Comparison of ENCODE assay signal across 8 cellular contexts in genomic region chr19:10230155-10230903, GRCh38. TPM values are rescaled to one million over a fixed set of nuclear protein-coding genes. Genes with fewer than 3 reads are reported as not detected.
A peak's percentile ranks its signal among the peaks of the same experiment; 100 is the strongest.
DNase-seq lines count a peak whose midpoint lies in the region; ATAC-seq and TF ChIP-seq lines count a peak whose summit lies in the region.

No MANE protein-coding gene starts in this region.

- H3K4me3 ChIP-seq in OCI-LY7 (ENCODE audit: low read depth, low read length, poor library complexity, severe bottlenecking) (peak overlapping the region; percentile 95), heart left ventricle (peak overlapping the region; percentile 68 to 99 (median 90))

- H3K9me2 ChIP-seq in OCI-LY7 (ENCODE audit: insufficient read depth, low read length): no peaks in the 10 kb centered on the region

- peak; percentile 27 for DNase-seq in GM19238 (ENCODE audit: insufficient read length, low spot score)
- DNase-seq in OCI-LY7 (ENCODE audit: low spot score): no peak
- DNase-seq in activated naive CD4-positive, alpha-beta T cell (lab: John Stamatoyannopoulos, UW): peak; percentile 13 to 47 (median 42)
- DNase-seq in heart left ventricle: peak; percentile 50 to 76 (median 64)
- peak; percentile 72 for DNase-seq in retina

- H3K27me3 ChIP-seq in heart left ventricle: peaks cover 0 to 11% (median 0%) of the 10 kb centered on the region in 9 donors

- 0 to 1% (median 1%) methylated on average over 43 to 72 of the region's 72 CpGs for WGBS in heart left ventricle, 4 donors

- H3K4me2 ChIP-seq in OCI-LY7 (ENCODE audit: low read length): peak overlapping the region; percentile 95

- 0 out of 2 replicates have a peak overlapping the region, but pooled peaks have one; percentile 5 for H2AFZ ChIP-seq in OCI-LY7 (ENCODE audit: low read length)

- H3K36me3 ChIP-seq in OCI-LY7 (ENCODE audit: insufficient read depth, low read length): peaks cover 48% of the 10 kb centered on the region
- no peaks in the 10 kb centered on the region for H3K36me3 ChIP-seq in heart left ventricle

- peaks cover 75% of the 10 kb centered on the region for H3K79me2 ChIP-seq in OCI-LY7 (ENCODE audit: insufficient read depth, low read depth, low read length)

- H3K9me3 ChIP-seq in OCI-LY7 (ENCODE audit: low read length): no peaks in the 10 kb centered on the region
- no peaks in the 10 kb centered on the region for H3K9me3 ChIP-seq in heart left ventricle

- TF ChIP-seq POLR2A in heart left ventricle (IDR thresholded peaks at IDR 0.05): no peak

- ATAC-seq in heart left ventricle: peak in 1 of 4 donors; percentile 10
- ATAC-seq in GM21619 (IDR thresholded peaks at IDR 0.05; ENCODE audit: unreplicated experiment): no peak
- no peak for ATAC-seq in HG03457 (IDR thresholded peaks at IDR 0.05; ENCODE audit: unreplicated experiment)
- ATAC-seq in HG02623 (IDR thresholded peaks at IDR 0.05; ENCODE audit: unreplicated experiment): no peak

- POLR2A ChIA-PET in OCI-LY7 (lab: Charles Lee): interaction anchor here (0.6 kb wide), 1 partner anchor 9 kb away, joined by 3 read pairs; no protein-coding TSS in a partner anchor

- CTCF ChIA-PET in OCI-LY7 (lab: Charles Lee; ENCODE audit: unreplicated experiment): no interaction called here

- no TSS peak for BruUV-seq in OCI-LY7 (replicated peaks; lab: Mats Ljungman, UMichigan)

- H4K20me1 ChIP-seq in OCI-LY7 (ENCODE audit: insufficient read depth, low read length): no peaks in the 10 kb centered on the region

- H3K27ac ChIP-seq in OCI-LY7 (ENCODE audit: low read depth, low read length, poor library complexity, severe bottlenecking) (peak overlapping the region; percentile 95), heart left ventricle (peak overlapping the region; percentile 54 to 99 (median 94))

- H3K4me1 ChIP-seq in OCI-LY7 (ENCODE audit: insufficient read depth, low read length, poor library complexity, severe bottlenecking): peaks cover 82% of the 10 kb centered on the region
- H3K4me1 ChIP-seq in heart left ventricle: peaks cover 0 to 55% (median 35%) of the 10 kb centered on the region in 12 donors

- TF ChIP-seq CTCF in OCI-LY7 (conservative IDR thresholded peaks at IDR 0.05; ENCODE audit: low read length) (no peak), heart left ventricle (IDR thresholded peaks at IDR 0.05) (peak in 3 of 12 donors; percentile 9 to 20 (median 13))

- intact Hi-C loops in OCI-LY7 (cut with micrococcal nuclease; ENCODE audit: unreplicated experiment): loop anchor here (10.0 kb wide), 2 partner anchors 126 to 744 kb away; partner anchors contain the start of genes ANGPTL6 and PPAN
- intact Hi-C loops in heart left ventricle (cut with DNase I): loop anchor here in 1 of 10 donors (5.0 kb wide), 1 partner anchor 38 kb away; the partner anchor contains the start of gene DNMT1

RNA-seq across cellular contexts. Expression of gene S1PR2, which starts 0.8 kb away (rescaled TPM):
- 27.0 and 27.8 TPM in 2 replicates for total RNA-seq in OCI-LY7 (2014; rRNA removed; shearing (Covaris generic))
- total RNA-seq in OCI-LY7 (2022) (51.6 and 64.5 TPM in 2 replicates), heart left ventricle (10 to 100 TPM in 1 of 9 donors, 1 to 10 TPM in 8; 1.7 to 14.2 (median 4.4) TPM)
- 1 to 10 TPM; 1.0 to 4.3 TPM for polyA plus RNA-seq in heart left ventricle

RNA-seq across cellular contexts. Expression of gene MRPL4, which starts 21.7 kb away (rescaled TPM):
- total RNA-seq in OCI-LY7 (2014; rRNA removed; shearing (Covaris generic)): 134 and 148 TPM in 2 replicates
- 132 and 155 TPM in 2 replicates for total RNA-seq in OCI-LY7 (2022)
- 100 to 1,000 TPM in 2 of 9 donors, 10 to 100 TPM in 7; 53.7 to 110 (median 68.2) TPM for total RNA-seq in heart left ventricle
- polyA plus RNA-seq in heart left ventricle: 100 to 1,000 TPM in 1 of 2 donors, 10 to 100 TPM in 1; 37.7 to 123 TPM

RNA-seq across cellular contexts. Expression of gene DNMT1, which starts 35.6 kb away (rescaled TPM):
- total RNA-seq in OCI-LY7 (2014; rRNA removed; shearing (Covaris generic)): 329 and 365 TPM in 2 replicates
- 680 and 699 TPM in 2 replicates for total RNA-seq in OCI-LY7 (2022)
- total RNA-seq in heart left ventricle: 10 to 100 TPM; 16.1 to 61.6 (median 25.8) TPM
- polyA plus RNA-seq in heart left ventricle: 10 to 100 TPM; 17.3 to 23.5 TPM

RNA-seq across cellular contexts. Expression of gene ICAM1, which starts 40.6 kb away (rescaled TPM):
- total RNA-seq in OCI-LY7 (2014; rRNA removed; shearing (Covaris generic)): 12.0 and 15.8 TPM in 2 replicates
- total RNA-seq in OCI-LY7 (2022) (13.4 and 13.5 TPM in 2 replicates), heart left ventricle (10 to 100 TPM in 5 of 9 donors, 1 to 10 TPM in 4; 6.0 to 87.6 (median 10.9) TPM)
- 1 to 10 TPM; 6.1 to 9.7 TPM for polyA plus RNA-seq in heart left ventricle

RNA-seq across cellular contexts. Expression of gene ICAM4, which starts 56.4 kb away (rescaled TPM):
- not detected in 2 replicates for total RNA-seq in OCI-LY7 (2014; rRNA removed; shearing (Covaris generic))
- total RNA-seq in OCI-LY7 (2022): 0.38 and 0.53 TPM in 2 replicates
- 1 to 10 TPM in 2 of 9 donors, under 1 TPM in 4, not detected in 3; 0.21 to 1.2 (median 0.67) TPM for total RNA-seq in heart left ventricle
- polyA plus RNA-seq in heart left ventricle: under 1 TPM; 0.33 to 0.57 TPM

Comparison
In these comparisons a context has a peak if more than half of its experiments do, and no peak if none do; other contexts are left out.
1. RNA of gene DNMT1, which starts 35.6 kb away (total RNA-seq): 329 to 699 TPM in OCI-LY7; 16.1 to 61.6 TPM in heart left ventricle; every median in the first group is over 4 times any median in the second.